21 cellular contexts compared by ENCODE assay signal in genomic region chr7:12249706-12250105, GRCh38.
"Had no signal": no experiment of that assay in that cellular context is flagged by ENCODE, and none has a peak within 500 bp of the region (broad histone marks: within the 10 kb centered on the region; RNA-seq: fewer than 3 reads in every experiment).

No MANE protein-coding gene starts in this region.

- H3K9ac ChIP-seq: neural progenitor cell, parathyroid adenoma had no signal

- H3K27ac Mint-ChIP-seq: memory B cell; naive thymus-derived CD4-positive, alpha-beta T cell; nephron; neural progenitor cell; progenitor cell of endocrine pancreas; stimulated activated effector memory CD8-positive, alpha-beta T cell treated with anti-CD3 and anti-CD28 coated beads, Interleukin-12 subunit alpha, Interleukin-12 subunit beta, amount 100 ng/mL, for 72 hours had no signal

- H3K4me1 Mint-ChIP-seq: memory B cell; nephron; neural progenitor cell; stimulated activated effector memory CD8-positive, alpha-beta T cell treated with anti-CD3 and anti-CD28 coated beads, Interleukin-12 subunit alpha, Interleukin-12 subunit beta, amount 100 ng/mL, for 72 hours had no signal

- H3K4me3 Mint-ChIP-seq: memory B cell; naive thymus-derived CD4-positive, alpha-beta T cell; nephron; neural progenitor cell; stimulated activated effector memory CD8-positive, alpha-beta T cell treated with anti-CD3 and anti-CD28 coated beads, Interleukin-12 subunit alpha, Interleukin-12 subunit beta, amount 100 ng/mL, for 72 hours had no signal

- H3K27ac ChIP-seq: dorsolateral prefrontal cortex, gastrocnemius medialis, lower lobe of right lung, neural progenitor cell, parathyroid adenoma, thoracic aorta, tibial nerve, upper lobe of left lung had no signal

- H3K27me3 ChIP-seq: dorsolateral prefrontal cortex, gastrocnemius medialis, neural progenitor cell, tibial nerve, upper lobe of left lung had no signal

- H3K27me3 Mint-ChIP-seq: progenitor cell of endocrine pancreas had no signal

- H3K79me2 ChIP-seq: parathyroid adenoma had no signal

- H3K4me1 ChIP-seq: gastrocnemius medialis, lower lobe of right lung, neural progenitor cell, parathyroid adenoma, tibial nerve, upper lobe of left lung had no signal

- DNase-seq: dorsolateral prefrontal cortex; effector CD4-positive, alpha-beta T cell; foreskin fibroblast; gastrocnemius medialis; head of caudate nucleus; left ventricle myocardium superior; lower lobe of right lung; naive thymus-derived CD4-positive, alpha-beta T cell; stimulated activated CD4-positive, alpha-beta T cell treated with anti-CD3 and anti-CD28 coated beads, Interleukin-2, amount 100 ng/mL, for 24 hours; stimulated activated CD4-positive, alpha-beta T cell treated with anti-CD3 and anti-CD28 coated beads, Interleukin-4, amount 100 ng/mL, for 24 hours; stimulated activated naive CD4-positive, alpha-beta T cell treated with Interleukin-2 at 50 U/mL for 16 hours; upper lobe of left lung had no signal

- H3K9me3 ChIP-seq: gastrocnemius medialis, thoracic aorta, upper lobe of left lung had no signal

- H2AFZ ChIP-seq: neural progenitor cell, parathyroid adenoma had no signal

- H3K4me3 ChIP-seq: dorsolateral prefrontal cortex, gastrocnemius medialis, lower lobe of right lung, neural progenitor cell, thoracic aorta, tibial nerve, upper lobe of left lung had no signal

- H3K4me2 ChIP-seq: neural progenitor cell had no signal

- H3K36me3 ChIP-seq: gastrocnemius medialis, lower lobe of right lung, neural progenitor cell, thoracic aorta, tibial nerve, upper lobe of left lung had no signal

- H3K36me3 Mint-ChIP-seq: stimulated activated effector memory CD8-positive, alpha-beta T cell treated with anti-CD3 and anti-CD28 coated beads, Interleukin-12 subunit alpha, Interleukin-12 subunit beta, amount 100 ng/mL, for 72 hours had no signal

- ATAC-seq: gastrocnemius medialis; left ventricle myocardium superior; lower lobe of right lung; naive thymus-derived CD4-positive, alpha-beta T cell; sciatic nerve; stimulated activated effector memory CD8-positive, alpha-beta T cell treated with anti-CD3 and anti-CD28 coated beads, Interleukin-12 subunit alpha, Interleukin-12 subunit beta, amount 100 ng/mL, for 72 hours had no signal
